ENCODE assay signal across 8 cellular contexts in the genomic region with DNA sequence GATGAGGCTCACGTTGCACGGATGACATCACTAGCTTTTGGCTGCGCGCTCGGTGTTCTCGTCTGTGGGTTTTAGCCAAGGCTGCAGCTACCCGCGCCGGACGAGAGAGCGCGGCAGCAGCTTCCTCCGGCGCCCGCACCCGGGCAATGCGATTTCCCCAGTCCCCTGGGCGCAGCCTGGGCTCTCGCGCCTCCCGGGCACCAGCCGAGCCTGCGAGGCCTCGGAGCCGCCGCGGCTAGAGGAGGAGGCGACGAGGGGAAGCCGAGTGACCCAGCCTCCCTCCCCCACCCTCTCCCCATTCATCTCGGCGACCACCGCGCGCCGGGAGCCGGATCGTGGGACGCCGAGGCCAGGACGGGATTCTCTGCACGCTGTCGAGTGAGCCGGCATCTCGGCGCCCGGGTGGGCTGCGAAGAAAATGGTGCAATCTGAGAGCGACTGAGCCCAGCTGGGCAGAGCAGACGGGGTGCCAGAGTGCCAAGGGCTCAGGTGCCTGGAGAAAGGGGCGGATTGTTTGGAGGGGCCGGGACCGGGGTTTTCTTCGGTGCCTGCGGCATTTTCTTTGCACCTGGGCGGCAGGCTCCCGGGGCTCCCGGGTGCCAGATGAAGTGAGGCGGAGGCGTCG. TPM values are rescaled to one million over a fixed set of nuclear protein-coding genes. Genes with fewer than 3 reads are reported as not detected.
DNase-seq lines count a peak whose midpoint lies in the region; ATAC-seq, FAIRE-seq and TF ChIP-seq lines count a peak whose summit lies in the region.

No MANE protein-coding gene starts in this region.

- TF ChIP-seq EP300 in HepG2 (IDR thresholded peaks at IDR 0.05; ENCODE audit: low read depth in 2 of 2, low read length in 2 of 2): no peak
- TF ChIP-seq EP300 in HepG2 (CRISPR knock-in tag; IDR thresholded peaks at IDR 0.05; ENCODE audit: borderline replicate concordance): no peak

- no peaks in the 10 kb centered on the region for H3K36me3 ChIP-seq in CD8-positive, alpha-beta memory T cell (ENCODE audit: insufficient read depth, low read length)
- no peaks in the 10 kb centered on the region for H3K36me3 ChIP-seq in HUES6 (ENCODE audit: control insufficient read depth, insufficient read depth, low read length)
- H3K36me3 ChIP-seq in HepG2 (replicated peaks in 1 of 2; ENCODE audit: control insufficient read depth in 1 of 2, insufficient read depth in 2 of 2, low read length in 2 of 2): no peaks in the 10 kb centered on the region

- peaks cover 13% of the 10 kb centered on the region for H3K4me1 ChIP-seq in CD8-positive, alpha-beta memory T cell (ENCODE audit: insufficient read depth, low read length)
- H3K4me1 ChIP-seq in HUES6 (ENCODE audit: control insufficient read depth, insufficient read depth, low read length) (peaks cover 21% of the 10 kb centered on the region), HepG2 (ENCODE audit: insufficient read depth, low read length) (peaks cover 15% of the 10 kb centered on the region; the same call in 1 of the 2 replicates)

- H3K9ac ChIP-seq in HUES6 (ENCODE audit: low read length) (peak overlapping the region; percentile 11), HepG2 (ENCODE audit: insufficient read depth, low read depth, low read length) (no peak overlapping the region)

- H3K27ac ChIP-seq in CD8-positive, alpha-beta memory T cell (ENCODE audit: low read depth, low read length): no peak overlapping the region
- H3K27ac ChIP-seq in HUES6 (ENCODE audit: low read depth, low read length): no peak overlapping the region
- no peak overlapping the region for H3K27ac ChIP-seq in HepG2 (ENCODE audit: extremely low read length, insufficient read depth, low read length)

- no peaks in the 10 kb centered on the region for H3K9me3 ChIP-seq in CD8-positive, alpha-beta memory T cell (ENCODE audit: low read length)
- no peaks in the 10 kb centered on the region for H3K9me3 ChIP-seq in HUES6 (ENCODE audit: control insufficient read depth, insufficient read depth, low read depth, low read length)
- H3K9me3 ChIP-seq in HepG2 (ENCODE audit: low read length): no peaks in the 10 kb centered on the region

- peaks cover 0 to 2% (median 0%) of the 10 kb centered on the region in 3 donors for H3K36me3 Mint-ChIP-seq in CD8-positive, alpha-beta memory T cell
- no peaks in the 10 kb centered on the region for H3K36me3 Mint-ChIP-seq in T-helper 2 cell treated with Interferon-gamma antibody and Interleukin-4, amounts not matched to agents 5 μg/mL and 100 μg/mL, for 36 hours (ENCODE audit: low read depth)

- CTCF ChIA-PET in CD8-positive, alpha-beta memory T cell (lab: Charles Lee): interaction anchor here (1.2 kb wide), 1 partner anchor 60 kb away, joined by 4 read pairs; no protein-coding TSS in a partner anchor
- CTCF ChIA-PET in HepG2 (lab: Yijun Ruan, JAX; ENCODE audit: low intra/inter-chr PET ratio, low total read pairs): no interaction called here

- peak overlapping the region; percentile 72 to 92 (median 82) for H3K4me3 Mint-ChIP-seq in CD8-positive, alpha-beta memory T cell
- peak overlapping the region; percentile 80 for H3K4me3 Mint-ChIP-seq in T-helper 2 cell treated with Interferon-gamma antibody and Interleukin-4, amounts not matched to agents 5 μg/mL and 100 μg/mL, for 36 hours

- POLR2A ChIA-PET in CD8-positive, alpha-beta memory T cell (lab: Charles Lee): no interaction called here
- POLR2A ChIA-PET in HepG2 (lab: Yijun Ruan, JAX): no interaction called here

- H2AFZ ChIP-seq in HepG2 (ENCODE audit: low read length): no peak overlapping the region

- in situ Hi-C loops in HepG2 (cut with HindIII; ENCODE audit: extremely low pct_ligation_motif_present, low pct_unique_long_range_greater_than_20kb): loop anchor here (25.0 kb wide), 1 partner anchor 465 kb away; no protein-coding TSS in a partner anchor

- TF ChIP-seq RAD21 in HepG2 (CRISPR knock-in tag; IDR thresholded peaks at IDR 0.05): no peak

- peak overlapping the region; percentile 21 for H3K4me3 ChIP-seq in CD8-positive, alpha-beta memory T cell (ENCODE audit: low read length)
- H3K4me3 ChIP-seq in HUES6 (ENCODE audit: low read depth, low read length): peak overlapping the region; percentile 81
- peak overlapping the region in 2 of 3 experiments; percentile 9 to 57; a peak in 3 of 6 replicates for H3K4me3 ChIP-seq in HepG2 (replicated peaks in 1 of 3; ENCODE audit: insufficient read depth in 1 of 3, low read depth in 2 of 3, low read length in 3 of 3)

- peak overlapping the region in 1 of 8 donors; percentile 31 for H3K27ac Mint-ChIP-seq in CD8-positive, alpha-beta memory T cell
- H3K27ac Mint-ChIP-seq in T-helper 2 cell treated with Interferon-gamma antibody and Interleukin-4, amounts not matched to agents 5 μg/mL and 100 μg/mL, for 36 hours: no peak overlapping the region

- DNase-seq in CD8-positive, alpha-beta memory T cell: no peak
- DNase-seq in T-helper 2 cell treated with Interferon-gamma antibody and Interleukin-4, amounts not matched to agents 5 μg/mL and 100 μg/mL, for 36 hours (ENCODE audit: low spot score): peak; percentile 34
- DNase-seq in dedifferentiated amniotic fluid mesenchymal stem cell (ENCODE audit: extremely low spot score) (peak; percentile 73), HepG2 (ENCODE audit: low spot score) (no peak)
- peak; percentile 4 for DNase-seq in stimulated activated CD8-positive, alpha-beta memory T cell treated with anti-CD3 and anti-CD28 coated beads, Interleukin-4, amount 100 ng/mL, for 24 hours (ENCODE audit: low read depth)

- H3K4me1 Mint-ChIP-seq in CD8-positive, alpha-beta memory T cell: peaks cover 21 to 35% (median 30%) of the 10 kb centered on the region in 3 donors
- H3K4me1 Mint-ChIP-seq in T-helper 2 cell treated with Interferon-gamma antibody and Interleukin-4, amounts not matched to agents 5 μg/mL and 100 μg/mL, for 36 hours (ENCODE audit: low read depth): peaks cover 12% of the 10 kb centered on the region

- H4K20me1 ChIP-seq in HepG2 (ENCODE audit: insufficient read depth, low read length): no peaks in the 10 kb centered on the region

- FAIRE-seq in HepG2 (lab: Jason Lieb, UNC): no peak

- H3K9me3 Mint-ChIP-seq in CD8-positive, alpha-beta memory T cell: peaks cover 0 to 4% (median 0%) of the 10 kb centered on the region in 5 donors
- no peaks in the 10 kb centered on the region for H3K9me3 Mint-ChIP-seq in T-helper 2 cell treated with Interferon-gamma antibody and Interleukin-4, amounts not matched to agents 5 μg/mL and 100 μg/mL, for 36 hours

- TF ChIP-seq CTCF in HepG2 (CRISPR knock-in tag; IDR thresholded peaks at IDR 0.05): no peak

- H3K79me2 ChIP-seq in HepG2 (ENCODE audit: insufficient read depth, low read length): no peaks in the 10 kb centered on the region

- peak overlapping the region; percentile 58 for H3K4me2 ChIP-seq in HepG2 (ENCODE audit: low read depth, low read length)

- H3K27me3 ChIP-seq in CD8-positive, alpha-beta memory T cell (ENCODE audit: insufficient read depth, low read length, poor library complexity, severe bottlenecking): peaks cover 28% of the 10 kb centered on the region
- H3K27me3 ChIP-seq in HUES6 (ENCODE audit: control insufficient read depth, insufficient read depth, low read length) (peaks cover 85% of the 10 kb centered on the region), HepG2 (ENCODE audit: control insufficient read depth in 1 of 2, insufficient read depth in 2 of 2, low read length in 2 of 2) (peaks cover 9 to 64% of the 10 kb centered on the region in 2 experiments; a peak in 4 of 5 replicates)

- H3K27me3 Mint-ChIP-seq in CD8-positive, alpha-beta memory T cell: peaks cover 38 to 43% of the 10 kb centered on the region in 2 donors
- H3K27me3 Mint-ChIP-seq in T-helper 2 cell treated with Interferon-gamma antibody and Interleukin-4, amounts not matched to agents 5 μg/mL and 100 μg/mL, for 36 hours (ENCODE audit: low read depth): peaks cover 45% of the 10 kb centered on the region

- TF ChIP-seq POLR2A in HepG2 (IDR thresholded peaks at IDR 0.05; ENCODE audit: insufficient read depth in 1 of 2, low read depth in 2 of 2, low read length in 2 of 2): no peak

- intact Hi-C loops in HepG2 (cut with micrococcal nuclease; ENCODE audit: unreplicated experiment): loop anchor here (1.0 to 5.0 kb wide), 2 partner anchors 38 to 460 kb away; no protein-coding TSS in a partner anchor

- ATAC-seq in HepG2 (peak; percentile 63), HG02610 (IDR thresholded peaks at IDR 0.05; ENCODE audit: unreplicated experiment) (no peak), HG02642 (IDR thresholded peaks at IDR 0.05; ENCODE audit: poor library complexity, unreplicated experiment) (no peak)

- BruUV-seq in HepG2 (replicated peaks; lab: Mats Ljungman, UMichigan): no TSS peak

- WGBS in HepG2 (ENCODE audit: low lambda C conversion rate): 3% methylated on average over 8 of the region's 61 CpGs

RNA-seq across cellular contexts. Expression of gene TMEM178B, which starts 1.2 kb away (rescaled TPM):
- total RNA-seq in CD8-positive, alpha-beta memory T cell: 1 to 10 TPM in 1 of 2 experiments, under 1 TPM in 1; 0.97 to 1.1 TPM
- polyA plus RNA-seq in CD8-positive, alpha-beta memory T cell: 0.02 TPM
- 0.02 TPM in 1 of 2 replicates, not detected in the other for total RNA-seq in HepG2 (2016; rRNA removed; fragmentation: Illumina TruSeq; extraction: Trizol)
- total RNA-seq in HepG2 (2016; cell fraction: cytosol; rRNA removed; fragmentation: Illumina TruSeq; extraction: Trizol; ENCODE audit: low read depth): not detected in 2 replicates
- not detected in 2 replicates for total RNA-seq in HepG2 (2016; cell fraction: insoluble cytoplasmic fraction; rRNA removed; fragmentation: Illumina TruSeq; extraction: Trizol)
- not detected in 2 replicates for total RNA-seq in HepG2 (2016; cell fraction: membrane; rRNA removed; fragmentation: Illumina TruSeq; extraction: Trizol)
- total RNA-seq in HepG2 (2016; cell fraction: nucleus; rRNA removed; fragmentation: Illumina TruSeq; extraction: Trizol): not detected in 2 replicates
- 0.01 TPM in 2 replicates for polyA plus RNA-seq in HepG2 (2011; rRNA removed)
- 0.01 TPM in 1 of 2 replicates, not detected in the other for polyA plus RNA-seq in HepG2 (2011; cell fraction: cytosol; rRNA removed)
- 0.02 and 0.03 TPM in 2 replicates for polyA plus RNA-seq in HepG2 (2011; cell fraction: nucleus; rRNA removed)
- 0.01 TPM in 1 of 2 replicates, not detected in the other for polyA plus RNA-seq in HepG2 (2012)
- polyA plus RNA-seq in HepG2 (2016; cell fraction: cytosol; fragmentation: Illumina TruSeq; extraction: Trizol; ENCODE audit: low read depth): not detected in 2 replicates
- not detected in 2 replicates for polyA plus RNA-seq in HepG2 (2016; cell fraction: insoluble cytoplasmic fraction; fragmentation: Illumina TruSeq; extraction: Trizol; ENCODE audit: low read depth)
- not detected in 2 replicates for polyA plus RNA-seq in HepG2 (2016; cell fraction: membrane; fragmentation: Illumina TruSeq; extraction: Trizol; ENCODE audit: low read depth)
- not detected in 2 replicates for polyA plus RNA-seq in HepG2 (2016; cell fraction: nucleus; fragmentation: Illumina TruSeq; extraction: Trizol; ENCODE audit: insufficient read depth, low read depth)
- polyA minus RNA-seq in HepG2 (2011; rRNA and poly(A)+ RNA removed; ENCODE audit: low replicate concordance): 0.02 and 0.06 TPM in 2 replicates
- polyA minus RNA-seq in HepG2 (2011; cell fraction: cytosol; rRNA and poly(A)+ RNA removed): not detected in 2 replicates
- polyA minus RNA-seq in HepG2 (2011; cell fraction: nucleus; rRNA and poly(A)+ RNA removed): under 0.01 and 0.12 TPM in 2 replicates

RNA-seq across cellular contexts. Expression of gene MRPS33, which starts 57.9 kb away (rescaled TPM):
- total RNA-seq in CD8-positive, alpha-beta memory T cell: 100 to 1,000 TPM; 113 to 114 TPM
- 82.0 TPM for polyA plus RNA-seq in CD8-positive, alpha-beta memory T cell
- total RNA-seq in HepG2 (2016; rRNA removed; fragmentation: Illumina TruSeq; extraction: Trizol): 91.0 and 120 TPM in 2 replicates
- 60.7 and 64.6 TPM in 2 replicates for total RNA-seq in HepG2 (2016; cell fraction: cytosol; rRNA removed; fragmentation: Illumina TruSeq; extraction: Trizol; ENCODE audit: low read depth)
- total RNA-seq in HepG2 (2016; cell fraction: insoluble cytoplasmic fraction; rRNA removed; fragmentation: Illumina TruSeq; extraction: Trizol): 100 and 135 TPM in 2 replicates
- total RNA-seq in HepG2 (2016; cell fraction: membrane; rRNA removed; fragmentation: Illumina TruSeq; extraction: Trizol): 79.6 and 82.5 TPM in 2 replicates
- total RNA-seq in HepG2 (2016; cell fraction: nucleus; rRNA removed; fragmentation: Illumina TruSeq; extraction: Trizol): 33.2 and 36.3 TPM in 2 replicates
- polyA plus RNA-seq in HepG2 (2011; rRNA removed): 38.3 and 50.9 TPM in 2 replicates
- polyA plus RNA-seq in HepG2 (2011; cell fraction: cytosol; rRNA removed): 17.9 and 20.1 TPM in 2 replicates
- polyA plus RNA-seq in HepG2 (2011; cell fraction: nucleus; rRNA removed): 5.7 and 6.9 TPM in 2 replicates
- 78.8 and 104 TPM in 2 replicates for polyA plus RNA-seq in HepG2 (2012)
- polyA plus RNA-seq in HepG2 (2016; cell fraction: cytosol; fragmentation: Illumina TruSeq; extraction: Trizol; ENCODE audit: low read depth): 77.6 and 83.1 TPM in 2 replicates
- polyA plus RNA-seq in HepG2 (2016; cell fraction: insoluble cytoplasmic fraction; fragmentation: Illumina TruSeq; extraction: Trizol; ENCODE audit: low read depth): 127 and 141 TPM in 2 replicates
- polyA plus RNA-seq in HepG2 (2016; cell fraction: membrane; fragmentation: Illumina TruSeq; extraction: Trizol; ENCODE audit: low read depth): 82.8 and 92.8 TPM in 2 replicates
- polyA plus RNA-seq in HepG2 (2016; cell fraction: nucleus; fragmentation: Illumina TruSeq; extraction: Trizol; ENCODE audit: insufficient read depth, low read depth): 56.1 and 57.3 TPM in 2 replicates
- 10.4 and 14.1 TPM in 2 replicates for polyA minus RNA-seq in HepG2 (2011; rRNA and poly(A)+ RNA removed; ENCODE audit: low replicate concordance)
- polyA minus RNA-seq in HepG2 (2011; cell fraction: cytosol; rRNA and poly(A)+ RNA removed): 12.2 and 13.7 TPM in 2 replicates
- polyA minus RNA-seq in HepG2 (2011; cell fraction: nucleus; rRNA and poly(A)+ RNA removed): 4.6 and 13.4 TPM in 2 replicates

Comparison
In these comparisons a context has a peak if more than half of its experiments do, and no peak if none do; other contexts are left out.
1. DNase-seq: peak in T-helper 2 cell treated with Interferon-gamma antibody and Interleukin-4, amounts not matched to agents 5 μg/mL and 100 μg/mL, for 36 hours (single experiment), dedifferentiated amniotic fluid mesenchymal stem cell (single experiment) and stimulated activated CD8-positive, alpha-beta memory T cell treated with anti-CD3 and anti-CD28 coated beads, Interleukin-4, amount 100 ng/mL, for 24 hours (single experiment); none in CD8-positive, alpha-beta memory T cell (0 of 5) and HepG2 (single experiment).
2. H3K4me3 ChIP-seq: peak in every context shown above with its lines; median percentile 81 in HUES6; 33 in HepG2; 21 in CD8-positive, alpha-beta memory T cell.